3 cellular contexts compared by ENCODE assay signal in genomic region chr5:171396583-171396982, GRCh38. TPM values are rescaled to one million over a fixed set of nuclear protein-coding genes. Genes with fewer than 3 reads are reported as not detected.
"Had no signal": no experiment of that assay in that cellular context is flagged by ENCODE, and none has a peak within 500 bp of the region (broad histone marks: within the 10 kb centered on the region; RNA-seq: fewer than 3 reads in every experiment).

No MANE protein-coding gene starts in this region.

RNA-seq across cellular contexts. Expression of gene FGF18, which starts 22.9 kb away (rescaled TPM):
- total RNA-seq: body of pancreas; bronchial epithelial cell; T-helper 1 cell treated with Interleukin-12 subunit alpha and Interleukin-12 subunit beta and Interleukin-4 antibody, amounts not matched to agents 30 ng/mL and 1 ng/mL, for 36 hours had no signal
